ENCODE assay signal across 10 cellular contexts in genomic region chr2:110675679-110676078, GRCh38. TPM values are rescaled to one million over a fixed set of nuclear protein-coding genes. Genes with fewer than 3 reads are reported as not detected.
A peak's percentile ranks its signal among the peaks of the same experiment; 100 is the strongest.
DNase-seq lines count a peak whose midpoint lies in the region; ATAC-seq, FAIRE-seq and TF ChIP-seq lines count a peak whose summit lies in the region.
"Had no signal": no experiment of that assay in that cellular context is flagged by ENCODE, and none has a peak within 500 bp of the region (broad histone marks: within the 10 kb centered on the region; RNA-seq: fewer than 3 reads in every experiment).

No MANE protein-coding gene starts in this region.

- no peak for TF ChIP-seq CTCF in GM12864 (IDR thresholded peaks at IDR 0.05; ENCODE audit: low read depth, low read length, missing control alignments)

- no peaks in the 10 kb centered on the region for H3K27me3 Mint-ChIP-seq in T-helper 17 cell
- H3K27me3 Mint-ChIP-seq in naive B cell = no peaks in the 10 kb centered on the region

- H3K4me3 ChIP-seq in GM12864 (ENCODE audit: low read depth, low read length) (peak overlapping the region; percentile 30; the same call in 1 of the 2 replicates), small intestine (ENCODE audit: low read depth in 1 of 2, low read length in 2 of 2) (no peak overlapping the region)
- H3K4me3 ChIP-seq: skin epidermis had no signal

- H3K36me3 Mint-ChIP-seq in T-helper 17 cell (ENCODE audit: low read depth) (peaks cover 5% of the 10 kb centered on the region), naive B cell (no peaks in the 10 kb centered on the region)

- H3K4me3 Mint-ChIP-seq in T-helper 17 cell (no peak overlapping the region), naive B cell (peak overlapping the region in 5 of 8 donors; percentile 6 to 90 (median 24))

- ATAC-seq in GM21723 (IDR thresholded peaks at IDR 0.05; ENCODE audit: unreplicated experiment) (peak; percentile 2), T-helper 17 cell (no peak), naive B cell (ENCODE audit: low read depth in 2 of 2) (no peak), GM21526 (IDR thresholded peaks at IDR 0.05; ENCODE audit: low FRiP score, unreplicated experiment) (no peak)

- H3K36me3 ChIP-seq in small intestine (ENCODE audit: control insufficient read depth in 2 of 2, insufficient read depth in 2 of 2, low read length in 2 of 2) = no peaks in the 10 kb centered on the region

- H3K27me3 ChIP-seq in small intestine (ENCODE audit: control insufficient read depth in 2 of 2, insufficient read depth in 2 of 2, low read length in 2 of 2) = no peaks in the 10 kb centered on the region

- peaks cover 8% of the 10 kb centered on the region for H3K4me1 Mint-ChIP-seq in T-helper 17 cell
- H3K4me1 Mint-ChIP-seq in naive B cell = peaks cover 21 to 34% (median 27%) of the 10 kb centered on the region in 3 donors

- FAIRE-seq in small intestine (lab: Jason Lieb, UNC) = no peak
- FAIRE-seq: endometrium had no signal

- H3K9me3 ChIP-seq in T-helper 17 cell (ENCODE audit: control insufficient read depth, low read length, poor library complexity, severe bottlenecking) (no peaks in the 10 kb centered on the region), small intestine (ENCODE audit: control insufficient read depth, low read depth) (no peaks in the 10 kb centered on the region)

- 72 to 87% (median 79%) methylated on average over 6 of the region's 6 CpGs for WGBS in small intestine, 3 donors

- peaks cover 0 to 2% of the 10 kb centered on the region in 2 donors for H3K4me1 ChIP-seq in small intestine (ENCODE audit: control insufficient read depth in 2 of 2, insufficient read depth in 1 of 2, low read depth in 1 of 2, low read length in 1 of 2)

- no peak for TF ChIP-seq POLR2A in erythroblast (IDR thresholded peaks at IDR 0.05; ENCODE audit: low read length)

- H3K27ac ChIP-seq in small intestine (ENCODE audit: low read depth in 1 of 2, low read length in 1 of 2) = no peak overlapping the region

- H3K27ac Mint-ChIP-seq in T-helper 17 cell (peak overlapping the region; percentile 72), naive B cell (peak overlapping the region in 4 of 6 donors; percentile 62 to 95 (median 86))

- DNase-seq in GM12864 (ENCODE audit: low read depth) = no peak
- no peak for DNase-seq in T-helper 17 cell
- no peak for DNase-seq in naive B cell
- DNase-seq in erythroblast (lab: John Stamatoyannopoulos, UW) = no peak
- DNase-seq in small intestine = no peak
- no peak for DNase-seq in NCI-H187 (lab: John Stamatoyannopoulos, UW)

- H3K9me3 Mint-ChIP-seq in naive B cell = peaks cover 0 to 2% (median 0%) of the 10 kb centered on the region in 7 donors

RNA-seq across cellular contexts. Expression of gene BUB1, which starts 2.2 kb away (rescaled TPM):
- 1 to 10 TPM; 3.2 to 8.6 TPM for total RNA-seq in T-helper 17 cell
- polyA plus RNA-seq in naive B cell (ENCODE audit: low read depth in 6 of 6) = 1 to 10 TPM in 2 of 6 donors, under 1 TPM in 3, not detected in 1; 0.63 to 1.8 (median 0.97) TPM
- polyA plus RNA-seq in small intestine = 10 to 100 TPM in 1 of 3 donors, under 1 TPM in 2; 0.45 to 12.9 (median 0.81) TPM

RNA-seq across cellular contexts. Expression of gene ACOXL, which starts 56.7 kb away (rescaled TPM):
- total RNA-seq in T-helper 17 cell = not detected
- polyA plus RNA-seq in naive B cell (ENCODE audit: low read depth in 6 of 6) = not detected
- under 1 TPM in 1 of 3 donors, not detected in 2; 0.06 TPM for polyA plus RNA-seq in small intestine
